ENCODE assay signal across 20 cellular contexts in the genomic region with DNA sequence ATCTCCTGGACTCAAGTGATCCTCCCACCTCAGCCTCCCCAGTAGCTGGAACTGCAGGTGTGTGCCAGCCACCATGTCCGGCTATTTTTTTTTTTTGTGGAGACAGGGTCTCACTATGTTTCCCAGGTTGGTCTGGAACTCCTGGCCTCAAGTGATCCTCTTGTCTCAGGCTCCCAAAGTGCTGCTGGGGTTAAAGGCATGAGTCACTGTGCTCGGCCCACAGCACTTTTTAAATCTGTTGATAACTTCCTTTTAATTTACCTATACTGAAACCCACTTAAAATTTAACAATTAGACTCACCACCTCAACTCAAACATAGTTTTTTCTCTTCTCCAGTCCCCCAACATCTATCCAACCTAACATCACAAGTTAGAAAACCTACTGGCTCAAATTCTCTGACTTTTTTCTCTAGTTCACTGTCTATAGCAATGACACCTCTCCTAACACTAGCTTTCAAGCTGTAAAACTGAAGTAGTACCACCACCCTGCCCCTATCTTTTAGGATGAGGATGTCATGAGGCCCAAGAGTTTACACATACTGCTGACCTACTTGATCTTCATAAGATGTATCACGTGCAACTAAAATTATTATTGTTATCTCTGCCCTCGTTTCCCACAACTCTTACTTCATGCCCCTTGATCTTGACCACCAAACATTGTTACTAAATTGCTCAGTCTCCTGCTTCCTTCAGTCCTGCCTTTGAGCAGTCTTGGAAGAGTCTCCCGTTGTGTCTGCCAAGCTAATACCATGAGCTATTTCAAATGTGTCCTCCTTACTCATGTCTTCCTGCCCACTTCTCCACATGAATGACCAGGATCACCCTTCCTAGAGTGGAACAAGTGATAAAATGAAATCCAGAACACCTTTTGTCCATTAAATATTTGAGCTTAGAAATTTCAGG.
DNase-seq lines count a peak whose midpoint lies in the region; ATAC-seq and TF ChIP-seq lines count a peak whose summit lies in the region.
"Had no signal": no experiment of that assay in that cellular context is flagged by ENCODE, and none has a peak within 500 bp of the region (broad histone marks: within the 10 kb centered on the region; RNA-seq: fewer than 3 reads in every experiment).

No MANE protein-coding gene starts in this region.

- no peaks in the 10 kb centered on the region for H3K9me3 Mint-ChIP-seq in central memory CD8-positive, alpha-beta T cell
- peaks cover 7% of the 10 kb centered on the region for H3K9me3 Mint-ChIP-seq in type B pancreatic cell
- H3K9me3 Mint-ChIP-seq: CD8-positive, alpha-beta T cell had no signal

- H3K4me1 ChIP-seq in right lobe of liver (peaks cover 0 to 41% (median 4%) of the 10 kb centered on the region in 4 donors), gastrocnemius medialis (peaks cover 15 to 32% of the 10 kb centered on the region in 2 donors)

- peaks cover 30% of the 10 kb centered on the region for H3K4me1 Mint-ChIP-seq in central memory CD8-positive, alpha-beta T cell
- peaks cover 40% of the 10 kb centered on the region for H3K4me1 Mint-ChIP-seq in type B pancreatic cell (ENCODE audit: unreplicated experiment)

- no peak overlapping the region for H3K4me3 Mint-ChIP-seq in central memory CD8-positive, alpha-beta T cell
- no peak overlapping the region for H3K4me3 Mint-ChIP-seq in type B pancreatic cell
- H3K4me3 Mint-ChIP-seq: CD8-positive, alpha-beta T cell had no signal

- ATAC-seq in left cardiac atrium: peak; percentile 19 to 29
- no peak for ATAC-seq in left ventricle myocardium superior
- ATAC-seq in central memory CD8-positive, alpha-beta T cell (replicated peaks; ENCODE audit: extremely low read depth, poor library complexity, severe bottlenecking): peak; percentile 19
- ATAC-seq in right lobe of liver: no peak
- ATAC-seq in gastrocnemius medialis: no peak
- ATAC-seq: A549; CD8-positive, alpha-beta T cell had no signal

- H3K36me3 ChIP-seq in right lobe of liver (no peaks in the 10 kb centered on the region), gastrocnemius medialis (no peaks in the 10 kb centered on the region)
- H3K36me3 ChIP-seq: neutrophil, upper lobe of left lung, WERI-Rb-1 had no signal

- 70% methylated on average over 5 of the region's 5 CpGs for WGBS in right lobe of liver (ENCODE audit: insufficient coverage, low coverage, low lambda C conversion rate, missing lambda C conversion rate)

- in situ Hi-C loops in gastrocnemius medialis (cut with MboI; ENCODE audit: low sequenced_read_pairs in 4 of 4): no loop called here

- TF ChIP-seq CTCF in right lobe of liver (IDR thresholded peaks at IDR 0.05) (no peak), type B pancreatic cell (conservative IDR thresholded peaks at IDR 0.05) (no peak), gastrocnemius medialis (IDR thresholded peaks at IDR 0.05 in 4 of 5, conservative IDR thresholded peaks at IDR 0.05 in 1 of 5) (no peak)

- peak overlapping the region in 2 of 3 donors; percentile 70 to 77 for H3K27ac ChIP-seq in right lobe of liver
- H3K27ac ChIP-seq in gastrocnemius medialis: peak overlapping the region in 1 of 4 donors; percentile 22
- H3K27ac ChIP-seq: A549, neutrophil, upper lobe of left lung, WERI-Rb-1 had no signal

- H3K27ac Mint-ChIP-seq in central memory CD8-positive, alpha-beta T cell (ENCODE audit: low read depth): peak overlapping the region; percentile 51
- H3K27ac Mint-ChIP-seq in type B pancreatic cell: peak overlapping the region; percentile 30
- H3K27ac Mint-ChIP-seq: CD8-positive, alpha-beta T cell had no signal

- TF ChIP-seq POLR2A in right lobe of liver (IDR thresholded peaks at IDR 0.05): no peak
- no peak for TF ChIP-seq POLR2A in gastrocnemius medialis (IDR thresholded peaks at IDR 0.05)

- peaks cover 3% of the 10 kb centered on the region for H3K36me3 Mint-ChIP-seq in central memory CD8-positive, alpha-beta T cell (ENCODE audit: insufficient read depth)
- H3K36me3 Mint-ChIP-seq in type B pancreatic cell: peaks cover 29% of the 10 kb centered on the region

- H3K9me3 ChIP-seq in right lobe of liver (no peaks in the 10 kb centered on the region), gastrocnemius medialis (no peaks in the 10 kb centered on the region)
- H3K9me3 ChIP-seq: A549, neutrophil, upper lobe of left lung had no signal

- no peaks in the 10 kb centered on the region for H3K27me3 Mint-ChIP-seq in central memory CD8-positive, alpha-beta T cell
- H3K27me3 Mint-ChIP-seq in type B pancreatic cell: no peaks in the 10 kb centered on the region

- H3K27me3 ChIP-seq in right lobe of liver (no peaks in the 10 kb centered on the region), gastrocnemius medialis (no peaks in the 10 kb centered on the region)
- H3K27me3 ChIP-seq: neutrophil, upper lobe of left lung had no signal

- DNase-seq in left cardiac atrium (no peak), left ventricle myocardium superior (no peak), right lobe of liver (no peak), type B pancreatic cell (ENCODE audit: extremely low spot score, unreplicated experiment) (no peak), gastrocnemius medialis (no peak), NCI-H2107 (lab: John Stamatoyannopoulos, UW) (no peak), SW480 (ENCODE audit: low spot score) (no peak)
- no peak for DNase-seq in central memory CD8-positive, alpha-beta T cell (ENCODE audit: low spot score in 2 of 2)
- DNase-seq: activated effector memory CD4-positive, alpha-beta T cell treated with Interleukin-2 at 50 U/mL for 16 hours; CD8-positive, alpha-beta T cell; EL; foreskin melanocyte; mammary epithelial cell; NCI-H2029; NCI-H524; stimulated activated CD4-positive, alpha-beta T cell treated with anti-CD3 and anti-CD28 coated beads, Interleukin-4, amount 100 ng/mL, for 4 hours; upper lobe of left lung; WERI-Rb-1 had no signal

- H3K4me3 ChIP-seq in right lobe of liver (no peak overlapping the region), gastrocnemius medialis (no peak overlapping the region)
- H3K4me3 ChIP-seq: A549, upper lobe of left lung had no signal

- intact Hi-C loops in left cardiac atrium (cut with DNase I) (no loop called here), left ventricle myocardium superior (cut with micrococcal nuclease) (no loop called here), right lobe of liver (cut with DNase I) (no loop called here), gastrocnemius medialis (cut with DNase I; ENCODE audit: low total_unique reads) (no loop called here)

Comparison
In these comparisons a context has a peak if more than half of its experiments do, and no peak if none do; other contexts are left out.
1. ATAC-seq: peak in left cardiac atrium (2 of 2) and central memory CD8-positive, alpha-beta T cell (single experiment); none in left ventricle myocardium superior (single experiment), right lobe of liver (0 of 4) and gastrocnemius medialis (0 of 2).